Comparison of ENCODE assay signal across 8 cellular contexts in the genomic region with DNA sequence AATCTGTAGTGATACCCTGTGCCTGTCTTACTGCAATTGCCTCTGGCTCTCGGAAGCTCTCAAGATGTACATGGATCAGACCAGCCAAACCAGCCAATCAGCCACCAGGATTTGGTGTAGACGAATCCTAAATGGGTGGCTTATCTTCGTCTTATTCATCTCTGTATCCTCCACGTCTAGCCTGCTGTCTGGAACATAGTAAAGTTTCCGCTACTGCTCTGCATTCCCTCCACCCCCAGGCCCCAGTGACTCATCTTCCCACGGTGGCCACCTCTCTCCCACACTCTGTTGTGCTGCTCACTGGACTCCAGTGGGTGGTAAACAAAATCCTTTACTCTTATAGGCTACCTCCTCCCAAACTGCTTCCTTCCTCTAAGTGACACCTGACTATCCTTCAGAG. TPM values are rescaled to one million over a fixed set of nuclear protein-coding genes. Genes with fewer than 3 reads are reported as not detected.
DNase-seq lines count a peak whose midpoint lies in the region; ATAC-seq, FAIRE-seq and TF ChIP-seq lines count a peak whose summit lies in the region.

No MANE protein-coding gene starts in this region.

- H3K9me3 Mint-ChIP-seq in activated naive CD4-positive, alpha-beta T cell treated with anti-CD3 and anti-CD28 coated beads, Interleukin-2, amount 10 ng/mL, durations not matched to agents 7 days and 5 days: no peaks in the 10 kb centered on the region
- no peaks in the 10 kb centered on the region for H3K9me3 Mint-ChIP-seq in stimulated activated naive B cell treated with anti-CD40 and anti-IgM and Interleukin-4, amounts not matched to agents 10 μg/mL and 1 μg/mL and 100 μg/mL, for 72 hours
- no peaks in the 10 kb centered on the region for H3K9me3 Mint-ChIP-seq in Caco-2 (ENCODE audit: unreplicated experiment)

- intact Hi-C loops in left lung (cut with DNase I) (no loop called here), Caco-2 (cut with micrococcal nuclease; ENCODE audit: unreplicated experiment) (no loop called here)

- H3K4me3 ChIP-seq in AG04449 (ENCODE audit: low read depth, low read length) (no peak overlapping the region), left lung (no peak overlapping the region), Caco-2 (ENCODE audit: low read depth, low read length) (no peak overlapping the region)

- no peak overlapping the region for H3K27ac ChIP-seq in left lung

- H3K4me1 ChIP-seq in left lung (no peaks in the 10 kb centered on the region), Caco-2 (0 out of 2 replicates have a peak, but pooled peaks cover 7% of the 10 kb centered on the region)

- DNase-seq in AG04449 (ENCODE audit: low read depth, low spot score) (peak; percentile 59), RCC 7860 (ENCODE audit: low spot score) (peak; percentile 32), left lung (no peak), Caco-2 (no peak), NCI-H526 (lab: John Stamatoyannopoulos, UW) (no peak)
- peak; percentile 45 for DNase-seq in activated naive CD4-positive, alpha-beta T cell treated with anti-CD3 and anti-CD28 coated beads, Interleukin-2, amount 10 ng/mL, durations not matched to agents 7 days and 5 days
- DNase-seq in stimulated activated naive B cell treated with anti-CD40 and anti-IgM and Interleukin-4, amounts not matched to agents 10 μg/mL and 1 μg/mL and 100 μg/mL, for 72 hours: no peak

- ATAC-seq in left lung (peak; percentile 68), HG03108 (IDR thresholded peaks at IDR 0.05; ENCODE audit: unreplicated experiment) (no peak)
- peak; percentile 63 to 76 for ATAC-seq in stimulated activated naive B cell treated with anti-CD40 and anti-IgM and Interleukin-4, amounts not matched to agents 10 μg/mL and 1 μg/mL and 100 μg/mL, for 72 hours (replicated peaks)

- TF ChIP-seq CTCF in AG04449 (IDR thresholded peaks at IDR 0.05; ENCODE audit: insufficient read depth, low read length, missing control alignments) (no peak), left lung (IDR thresholded peaks at IDR 0.05) (no peak), Caco-2 (IDR thresholded peaks at IDR 0.05; ENCODE audit: insufficient read depth in 1 of 2, low read depth in 1 of 2, low read length in 1 of 2, severe bottlenecking in 1 of 2, unreplicated experiment in 1 of 2) (no peak)

- H3K27me3 ChIP-seq in left lung (no peaks in the 10 kb centered on the region), Caco-2 (replicated peaks; ENCODE audit: control insufficient read depth, insufficient read depth, low read length) (no peaks in the 10 kb centered on the region)

- H3K36me3 Mint-ChIP-seq in activated naive CD4-positive, alpha-beta T cell treated with anti-CD3 and anti-CD28 coated beads, Interleukin-2, amount 10 ng/mL, durations not matched to agents 7 days and 5 days: peaks cover 46% of the 10 kb centered on the region
- peaks cover 34 to 65% of the 10 kb centered on the region in 2 donors for H3K36me3 Mint-ChIP-seq in stimulated activated naive B cell treated with anti-CD40 and anti-IgM and Interleukin-4, amounts not matched to agents 10 μg/mL and 1 μg/mL and 100 μg/mL, for 72 hours
- peaks cover 5% of the 10 kb centered on the region for H3K36me3 Mint-ChIP-seq in Caco-2 (ENCODE audit: insufficient read depth, unreplicated experiment)

- H3K36me3 ChIP-seq in left lung (peaks cover 0 to 11% of the 10 kb centered on the region in 2 donors), Caco-2 (ENCODE audit: control insufficient read depth, insufficient read depth, low read length) (no peaks in the 10 kb centered on the region)

- peaks cover 33% of the 10 kb centered on the region for H3K4me1 Mint-ChIP-seq in activated naive CD4-positive, alpha-beta T cell treated with anti-CD3 and anti-CD28 coated beads, Interleukin-2, amount 10 ng/mL, durations not matched to agents 7 days and 5 days
- peaks cover 15 to 25% of the 10 kb centered on the region in 2 donors for H3K4me1 Mint-ChIP-seq in stimulated activated naive B cell treated with anti-CD40 and anti-IgM and Interleukin-4, amounts not matched to agents 10 μg/mL and 1 μg/mL and 100 μg/mL, for 72 hours
- H3K4me1 Mint-ChIP-seq in Caco-2 (ENCODE audit: low read depth, unreplicated experiment): peaks cover 6% of the 10 kb centered on the region

- no peak for FAIRE-seq in RCC 7860 (lab: Jason Lieb, UNC)

- BruUV-seq in Caco-2 (replicated peaks; lab: Mats Ljungman, UMichigan): no TSS peak

- CTCF ChIA-PET in AG04449 (lab: Yijun Ruan, JAX): interaction anchor here (2.1 kb wide), 1 partner anchor 74 kb away, joined by 7 read pairs; no protein-coding TSS in a partner anchor
- CTCF ChIA-PET in activated naive CD4-positive, alpha-beta T cell treated with anti-CD3 and anti-CD28 coated beads, Interleukin-2, amount 10 ng/mL, durations not matched to agents 7 days and 5 days (lab: Charles Lee): interaction anchor here (0.6 to 1.2 kb wide), 3 partner anchors 28 to 75 kb away, joined by 3 to 4 read pairs (median 3); no protein-coding TSS in a partner anchor
- CTCF ChIA-PET in Caco-2 (lab: Charles Lee): no interaction called here

- POLR2A ChIA-PET in AG04449 (lab: Yijun Ruan, JAX): no interaction called here
- POLR2A ChIA-PET in Caco-2 (lab: Charles Lee): no interaction called here

- H3K27me3 Mint-ChIP-seq in activated naive CD4-positive, alpha-beta T cell treated with anti-CD3 and anti-CD28 coated beads, Interleukin-2, amount 10 ng/mL, durations not matched to agents 7 days and 5 days: no peaks in the 10 kb centered on the region
- H3K27me3 Mint-ChIP-seq in stimulated activated naive B cell treated with anti-CD40 and anti-IgM and Interleukin-4, amounts not matched to agents 10 μg/mL and 1 μg/mL and 100 μg/mL, for 72 hours: no peaks in the 10 kb centered on the region
- no peaks in the 10 kb centered on the region for H3K27me3 Mint-ChIP-seq in Caco-2 (ENCODE audit: insufficient read depth, unreplicated experiment)

- no peak overlapping the region for H3K4me3 Mint-ChIP-seq in activated naive CD4-positive, alpha-beta T cell treated with anti-CD3 and anti-CD28 coated beads, Interleukin-2, amount 10 ng/mL, durations not matched to agents 7 days and 5 days
- no peak overlapping the region for H3K4me3 Mint-ChIP-seq in stimulated activated naive B cell treated with anti-CD40 and anti-IgM and Interleukin-4, amounts not matched to agents 10 μg/mL and 1 μg/mL and 100 μg/mL, for 72 hours
- H3K4me3 Mint-ChIP-seq in Caco-2 (ENCODE audit: unreplicated experiment): no peak overlapping the region

- H3K27ac Mint-ChIP-seq in activated naive CD4-positive, alpha-beta T cell treated with anti-CD3 and anti-CD28 coated beads, Interleukin-2, amount 10 ng/mL, durations not matched to agents 7 days and 5 days: peak overlapping the region; percentile 8
- peak overlapping the region; percentile 26 for H3K27ac Mint-ChIP-seq in stimulated activated naive B cell treated with anti-CD40 and anti-IgM and Interleukin-4, amounts not matched to agents 10 μg/mL and 1 μg/mL and 100 μg/mL, for 72 hours
- no peak overlapping the region for H3K27ac Mint-ChIP-seq in Caco-2 (ENCODE audit: unreplicated experiment)

- H3K9me3 ChIP-seq in left lung: no peaks in the 10 kb centered on the region
- H3K9me3 ChIP-seq in Caco-2: no peaks in the 10 kb centered on the region

RNA-seq across cellular contexts. Expression of a gene that starts 37.8 kb away (rescaled TPM):
- total RNA-seq in left lung (10 to 100 TPM; 19.1 to 20.3 TPM), Caco-2 (2022) (11.1 and 12.1 TPM in 2 replicates)

RNA-seq across cellular contexts. Expression of a gene that starts 48.9 kb away (rescaled TPM):
- total RNA-seq in left lung: 1 to 10 TPM; 7.0 to 8.8 TPM
- 14.4 and 16.6 TPM in 2 replicates for total RNA-seq in Caco-2 (2022)

Comparison
In these comparisons a context has a peak if more than half of its experiments do, and no peak if none do; other contexts are left out.
1. DNase-seq: peak in AG04449 (single experiment), RCC 7860 (single experiment) and activated naive CD4-positive, alpha-beta T cell treated with anti-CD3 and anti-CD28 coated beads, Interleukin-2, amount 10 ng/mL, durations not matched to agents 7 days and 5 days (single experiment); none in left lung (0 of 2), stimulated activated naive B cell treated with anti-CD40 and anti-IgM and Interleukin-4, amounts not matched to agents 10 μg/mL and 1 μg/mL and 100 μg/mL, for 72 hours (single experiment), Caco-2 (0 of 2) and NCI-H526 (0 of 2).